1 cellular context compared by ENCODE assay signal in the genomic region with DNA sequence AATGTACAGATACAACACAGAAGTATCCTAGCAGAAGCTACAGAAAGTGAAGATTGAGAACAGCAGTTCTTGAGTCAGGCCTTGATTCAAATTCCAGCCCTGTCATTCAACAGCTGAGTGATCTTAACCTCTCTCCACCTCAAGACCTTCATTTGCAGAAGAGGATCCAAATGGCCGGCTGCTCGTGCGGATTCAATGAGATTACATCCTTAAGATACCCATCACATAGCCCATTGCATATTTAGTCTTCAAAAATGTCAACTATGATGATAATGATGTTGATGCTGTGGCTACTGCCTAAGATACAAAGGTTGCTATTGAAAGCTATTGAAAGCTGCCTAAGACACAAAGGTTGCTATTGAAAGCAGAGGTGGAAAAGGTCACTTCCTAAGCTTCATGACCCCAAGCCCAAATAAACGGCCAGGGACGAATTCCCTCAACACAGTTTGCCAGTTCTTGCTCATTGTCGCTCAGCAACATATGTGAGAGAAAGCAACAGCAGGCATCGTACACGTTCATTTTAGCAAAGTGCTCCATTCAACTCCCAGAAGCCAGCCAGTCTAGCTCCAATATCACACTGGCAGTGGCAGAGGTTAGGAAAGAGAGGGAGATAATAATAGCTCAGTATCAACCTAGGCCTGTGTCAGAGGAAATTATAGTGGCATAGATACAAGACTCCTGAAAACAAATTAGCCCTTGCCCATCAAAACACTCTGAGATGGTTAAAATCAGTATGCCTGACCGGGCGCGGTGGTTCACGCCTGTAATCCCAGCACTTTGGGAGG.
TF ChIP-seq lines count a peak whose summit lies in the region.

No MANE protein-coding gene starts in this region.

TF ChIP-seq in GM12878, 131 proteins besides CTCF, POLR2A, EP300 and RAD21:
- TF ChIP-seq, protein P1, sequence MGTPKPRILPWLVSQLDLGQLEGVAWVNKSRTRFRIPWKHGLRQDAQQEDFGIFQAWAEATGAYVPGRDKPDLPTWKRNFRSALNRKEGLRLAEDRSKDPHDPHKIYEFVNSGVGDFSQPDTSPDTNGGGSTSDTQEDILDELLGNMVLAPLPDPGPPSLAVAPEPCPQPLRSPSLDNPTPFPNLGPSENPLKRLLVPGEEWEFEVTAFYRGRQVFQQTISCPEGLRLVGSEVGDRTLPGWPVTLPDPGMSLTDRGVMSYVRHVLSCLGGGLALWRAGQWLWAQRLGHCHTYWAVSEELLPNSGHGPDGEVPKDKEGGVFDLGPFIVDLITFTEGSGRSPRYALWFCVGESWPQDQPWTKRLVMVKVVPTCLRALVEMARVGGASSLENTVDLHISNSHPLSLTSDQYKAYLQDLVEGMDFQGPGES (IDR thresholded peaks at IDR 0.05), result no peak
- no peak for TF ChIP-seq BMI1 (IDR thresholded peaks at IDR 0.05; ENCODE audit: borderline replicate concordance)
- TF ChIP-seq, protein P2, sequence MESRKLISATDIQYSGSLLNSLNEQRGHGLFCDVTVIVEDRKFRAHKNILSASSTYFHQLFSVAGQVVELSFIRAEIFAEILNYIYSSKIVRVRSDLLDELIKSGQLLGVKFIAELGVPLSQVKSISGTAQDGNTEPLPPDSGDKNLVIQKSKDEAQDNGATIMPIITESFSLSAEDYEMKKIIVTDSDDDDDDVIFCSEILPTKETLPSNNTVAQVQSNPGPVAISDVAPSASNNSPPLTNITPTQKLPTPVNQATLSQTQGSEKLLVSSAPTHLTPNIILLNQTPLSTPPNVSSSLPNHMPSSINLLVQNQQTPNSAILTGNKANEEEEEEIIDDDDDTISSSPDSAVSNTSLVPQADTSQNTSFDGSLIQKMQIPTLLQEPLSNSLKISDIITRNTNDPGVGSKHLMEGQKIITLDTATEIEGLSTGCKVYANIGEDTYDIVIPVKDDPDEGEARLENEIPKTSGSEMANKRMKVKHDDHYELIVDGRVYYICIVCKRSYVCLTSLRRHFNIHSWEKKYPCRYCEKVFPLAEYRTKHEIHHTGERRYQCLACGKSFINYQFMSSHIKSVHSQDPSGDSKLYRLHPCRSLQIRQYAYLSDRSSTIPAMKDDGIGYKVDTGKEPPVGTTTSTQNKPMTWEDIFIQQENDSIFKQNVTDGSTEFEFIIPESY (IDR thresholded peaks at IDR 0.05), result no peak
- no peak for TF ChIP-seq NFIC (IDR thresholded peaks at IDR 0.05; ENCODE audit: low read depth, low read length)
- TF ChIP-seq BCL11A (IDR thresholded peaks at IDR 0.05; ENCODE audit: low read depth, low read length), result no peak
- TF ChIP-seq SRF (IDR thresholded peaks at IDR 0.05; ENCODE audit: low read depth in 2 of 2, low read length in 2 of 2), result no peak
- TF ChIP-seq MTA3 (IDR thresholded peaks at IDR 0.05; ENCODE audit: borderline replicate concordance, low read length), result no peak
- TF ChIP-seq NR2C2 (IDR thresholded peaks at IDR 0.05; ENCODE audit: borderline replicate concordance, control insufficient read depth, insufficient read length, low read depth), result no peak
- TF ChIP-seq POU2F2 (IDR thresholded peaks at IDR 0.05; ENCODE audit: borderline replicate concordance, low read depth, low read length), result no peak
- no peak for TF ChIP-seq FOS (IDR thresholded peaks at IDR 0.05; ENCODE audit: borderline replicate concordance, extremely low read depth, insufficient read length)
- TF ChIP-seq IRF5 (IDR thresholded peaks at IDR 0.05; ENCODE audit: borderline replicate concordance), result no peak
- TF ChIP-seq, protein P3, sequence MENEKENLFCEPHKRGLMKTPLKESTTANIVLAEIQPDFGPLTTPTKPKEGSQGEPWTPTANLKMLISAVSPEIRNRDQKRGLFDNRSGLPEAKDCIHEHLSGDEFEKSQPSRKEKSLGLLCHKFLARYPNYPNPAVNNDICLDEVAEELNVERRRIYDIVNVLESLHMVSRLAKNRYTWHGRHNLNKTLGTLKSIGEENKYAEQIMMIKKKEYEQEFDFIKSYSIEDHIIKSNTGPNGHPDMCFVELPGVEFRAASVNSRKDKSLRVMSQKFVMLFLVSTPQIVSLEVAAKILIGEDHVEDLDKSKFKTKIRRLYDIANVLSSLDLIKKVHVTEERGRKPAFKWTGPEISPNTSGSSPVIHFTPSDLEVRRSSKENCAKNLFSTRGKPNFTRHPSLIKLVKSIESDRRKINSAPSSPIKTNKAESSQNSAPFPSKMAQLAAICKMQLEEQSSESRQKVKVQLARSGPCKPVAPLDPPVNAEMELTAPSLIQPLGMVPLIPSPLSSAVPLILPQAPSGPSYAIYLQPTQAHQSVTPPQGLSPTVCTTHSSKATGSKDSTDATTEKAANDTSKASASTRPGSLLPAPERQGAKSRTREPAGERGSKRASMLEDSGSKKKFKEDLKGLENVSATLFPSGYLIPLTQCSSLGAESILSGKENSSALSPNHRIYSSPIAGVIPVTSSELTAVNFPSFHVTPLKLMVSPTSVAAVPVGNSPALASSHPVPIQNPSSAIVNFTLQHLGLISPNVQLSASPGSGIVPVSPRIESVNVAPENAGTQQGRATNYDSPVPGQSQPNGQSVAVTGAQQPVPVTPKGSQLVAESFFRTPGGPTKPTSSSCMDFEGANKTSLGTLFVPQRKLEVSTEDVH (IDR thresholded peaks at IDR 0.05; ENCODE audit: low read depth, partially characterized antibody), result no peak
- TF ChIP-seq ATF7 (IDR thresholded peaks at IDR 0.05; ENCODE audit: low read depth), result no peak
- no peak for TF ChIP-seq PAX5 (IDR thresholded peaks at IDR 0.05; ENCODE audit: borderline replicate concordance, low read depth, low read length)
- no peak for TF ChIP-seq JUNB (IDR thresholded peaks at IDR 0.05)
- no peak for TF ChIP-seq FOXM1 (IDR thresholded peaks at IDR 0.05; ENCODE audit: low read depth, low read length)
- TF ChIP-seq MTA2 (IDR thresholded peaks at IDR 0.05; ENCODE audit: low read depth), result no peak
- TF ChIP-seq CHD1 (IDR thresholded peaks at IDR 0.05; ENCODE audit: low read depth, low read length), result no peak
TF ChIP-seq in GM12878: peak in this region for 0.
